ENCODE assay signal across 1 cellular context in the genomic region with DNA sequence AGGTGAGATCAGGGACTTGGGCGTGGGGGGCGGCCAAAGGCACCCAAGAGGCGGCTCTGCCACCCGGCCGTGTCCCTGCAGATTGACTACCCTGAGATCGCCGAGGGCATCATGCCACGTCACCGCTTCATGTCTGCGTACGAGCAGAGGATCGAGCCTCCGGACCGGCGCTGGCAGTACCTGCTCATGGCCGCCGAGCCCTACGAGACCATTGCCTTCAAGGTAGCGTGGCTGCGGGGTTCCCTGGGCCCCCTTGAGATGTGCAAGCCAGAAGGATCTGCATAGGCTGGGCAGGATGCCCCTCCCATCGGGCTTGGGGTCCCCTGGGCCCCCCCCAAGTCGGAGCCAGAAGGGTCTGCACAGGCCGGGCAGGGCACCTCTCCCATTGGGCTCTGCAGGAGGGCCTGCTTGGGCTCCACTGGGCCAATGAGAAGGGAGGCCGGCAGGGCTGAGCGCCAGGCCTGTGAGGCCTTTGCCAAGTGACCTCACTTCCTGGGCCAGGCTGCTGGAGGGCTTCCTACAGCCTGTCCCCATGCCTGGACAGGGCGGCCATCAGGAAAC.
TF ChIP-seq lines count a peak whose summit lies in the region.

No MANE protein-coding gene starts in this region.

TF ChIP-seq in GM12878, 131 proteins besides CTCF, POLR2A, EP300 and RAD21:
- TF ChIP-seq SMAD1 (IDR thresholded peaks at IDR 0.05; ENCODE audit: low read depth, partially characterized antibody): no peak
- no peak for TF ChIP-seq CREM (IDR thresholded peaks at IDR 0.05; ENCODE audit: low read depth)
- no peak for TF ChIP-seq FOXM1 (IDR thresholded peaks at IDR 0.05; ENCODE audit: low read depth, low read length)
- TF ChIP-seq SIN3A (IDR thresholded peaks at IDR 0.05; ENCODE audit: low read depth, low read length): no peak
- TF ChIP-seq SIX5 (IDR thresholded peaks at IDR 0.05; ENCODE audit: low read depth, low read length, severe bottlenecking): no peak
- TF ChIP-seq, protein P1, sequence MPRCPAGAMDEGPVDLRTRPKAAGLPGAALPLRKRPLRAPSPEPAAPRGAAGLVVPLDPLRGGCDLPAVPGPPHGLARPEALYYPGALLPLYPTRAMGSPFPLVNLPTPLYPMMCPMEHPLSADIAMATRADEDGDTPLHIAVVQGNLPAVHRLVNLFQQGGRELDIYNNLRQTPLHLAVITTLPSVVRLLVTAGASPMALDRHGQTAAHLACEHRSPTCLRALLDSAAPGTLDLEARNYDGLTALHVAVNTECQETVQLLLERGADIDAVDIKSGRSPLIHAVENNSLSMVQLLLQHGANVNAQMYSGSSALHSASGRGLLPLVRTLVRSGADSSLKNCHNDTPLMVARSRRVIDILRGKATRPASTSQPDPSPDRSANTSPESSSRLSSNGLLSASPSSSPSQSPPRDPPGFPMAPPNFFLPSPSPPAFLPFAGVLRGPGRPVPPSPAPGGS (IDR thresholded peaks at IDR 0.05; ENCODE audit: borderline replicate concordance, insufficient read depth, low read depth, low read length, poor library complexity, severe bottlenecking): no peak
- no peak for TF ChIP-seq HDGF (IDR thresholded peaks at IDR 0.05)
- no peak for TF ChIP-seq TCF3 (IDR thresholded peaks at IDR 0.05; ENCODE audit: borderline replicate concordance, insufficient read depth, low read depth, low read length)
- TF ChIP-seq ZNF24 (IDR thresholded peaks at IDR 0.05): no peak
- no peak for TF ChIP-seq MEF2B (IDR thresholded peaks at IDR 0.05; ENCODE audit: partially characterized antibody, poor library complexity, severe bottlenecking)
- TF ChIP-seq CBX5 (IDR thresholded peaks at IDR 0.05; ENCODE audit: low read depth): no peak
- TF ChIP-seq, protein P2, sequence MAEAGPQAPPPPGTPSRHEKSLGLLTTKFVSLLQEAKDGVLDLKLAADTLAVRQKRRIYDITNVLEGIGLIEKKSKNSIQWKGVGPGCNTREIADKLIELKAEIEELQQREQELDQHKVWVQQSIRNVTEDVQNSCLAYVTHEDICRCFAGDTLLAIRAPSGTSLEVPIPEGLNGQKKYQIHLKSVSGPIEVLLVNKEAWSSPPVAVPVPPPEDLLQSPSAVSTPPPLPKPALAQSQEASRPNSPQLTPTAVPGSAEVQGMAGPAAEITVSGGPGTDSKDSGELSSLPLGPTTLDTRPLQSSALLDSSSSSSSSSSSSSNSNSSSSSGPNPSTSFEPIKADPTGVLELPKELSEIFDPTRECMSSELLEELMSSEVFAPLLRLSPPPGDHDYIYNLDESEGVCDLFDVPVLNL (IDR thresholded peaks at IDR 0.05; ENCODE audit: low read depth, low read length): no peak
- no peak for TF ChIP-seq E2F8 (IDR thresholded peaks at IDR 0.05; ENCODE audit: low read depth, partially characterized antibody)
- no peak for TF ChIP-seq MXI1 (IDR thresholded peaks at IDR 0.05; ENCODE audit: low read depth, low read length)
TF ChIP-seq in GM12878: peak in this region for 0.
